18 cellular contexts compared by ENCODE assay signal in genomic region chr10:129525408-129525807, GRCh38. TPM values are rescaled to one million over a fixed set of nuclear protein-coding genes. Genes with fewer than 3 reads are reported as not detected.
DNase-seq lines count a peak whose midpoint lies in the region; ATAC-seq and TF ChIP-seq lines count a peak whose summit lies in the region.
"Had no signal": no experiment of that assay in that cellular context is flagged by ENCODE, and none has a peak within 500 bp of the region (broad histone marks: within the 10 kb centered on the region; RNA-seq: fewer than 3 reads in every experiment).

No MANE protein-coding gene starts in this region.

- H3K4me3 ChIP-seq in BLaER1 (peak overlapping the region; percentile 31; the same call in 1 of the 2 replicates), psoas muscle (peak overlapping the region; percentile 23), mesendoderm (ENCODE audit: low read length) (no peak overlapping the region)
- H3K4me3 ChIP-seq: GM12878 had no signal

- DNase-seq in NCI-H226 (peak; percentile 67), fibroblast of the conjunctiva (ENCODE audit: low read depth) (peak; percentile 13), psoas muscle (peak in 1 of 2 donors; percentile 42), CD1c-positive myeloid dendritic cell (ENCODE audit: extremely low spot score) (no peak), osteocyte (ENCODE audit: extremely low spot score, unreplicated experiment) (no peak), mesendoderm (no peak)
- DNase-seq: activated CD4-positive, alpha-beta T cell treated with anti-CD3 and anti-CD28 coated beads for 36 hours; GOT3; kidney; NCI-H1436 treated with DMSO at 0.1 percent for 48 hours; stimulated activated CD4-positive, alpha-beta T cell treated with anti-CD3 and anti-CD28 coated beads, Interleukin-4, amount 100 ng/mL, for 24 hours; stimulated activated naive CD4-positive, alpha-beta T cell treated with Interleukin-2 at 50 U/mL for 16 hours; SW 1271 had no signal

- H3K9me3 ChIP-seq in BLaER1: peaks cover 16% of the 10 kb centered on the region
- no peaks in the 10 kb centered on the region for H3K9me3 ChIP-seq in psoas muscle

- no peak overlapping the region for H3K56ac ChIP-seq in mesendoderm (ENCODE audit: low read length)

- H2BK15ac ChIP-seq in mesendoderm (replicated peaks; ENCODE audit: low read depth): no peak overlapping the region

- peaks cover 3% of the 10 kb centered on the region for H3K36me3 Mint-ChIP-seq in osteocyte (ENCODE audit: unreplicated experiment)

- H3K27ac Mint-ChIP-seq in osteocyte (ENCODE audit: unreplicated experiment): no peak overlapping the region
- H3K27ac Mint-ChIP-seq: activated CD4-positive, alpha-beta T cell treated with anti-CD3 and anti-CD28 coated beads for 36 hours; activated T-helper 1 cell treated with anti-CD3 and anti-CD28 coated beads, Interleukin-12 subunit alpha, Interleukin-12 subunit beta, Interleukin-2, Interleukin-4 antibody, amounts not matched to agents 30 ng/mL and 10 ng/mL and 1 ng/mL, durations not matched to agents 14 hours and 24 hours and 36 hours had no signal

- intact Hi-C loops in psoas muscle (cut with DNase I): no loop called here

- ATAC-seq in psoas muscle (peak in 3 of 4 donors; percentile 43 to 74 (median 61)), GM18870 (IDR thresholded peaks at IDR 0.05; ENCODE audit: unreplicated experiment) (no peak)
- ATAC-seq: activated CD4-positive, alpha-beta T cell treated with anti-CD3 and anti-CD28 coated beads for 36 hours; GM12878 had no signal

- no peak overlapping the region for H3K18ac ChIP-seq in mesendoderm (ENCODE audit: low read length)

- peak overlapping the region; percentile 54 for H3K9ac ChIP-seq in BLaER1
- no peak overlapping the region for H3K9ac ChIP-seq in mesendoderm (ENCODE audit: low read length)

- H2AK5ac ChIP-seq in mesendoderm (ENCODE audit: low read length): no peak overlapping the region

- no peaks in the 10 kb centered on the region for H3K27me3 ChIP-seq in BLaER1
- no peaks in the 10 kb centered on the region for H3K27me3 ChIP-seq in psoas muscle (ENCODE audit: insufficient read depth in 3 of 3, low read length in 2 of 3)
- no peaks in the 10 kb centered on the region for H3K27me3 ChIP-seq in mesendoderm (ENCODE audit: insufficient read depth, low read length, poor library complexity)

- H3K4me1 Mint-ChIP-seq in osteocyte (ENCODE audit: unreplicated experiment): no peaks in the 10 kb centered on the region
- H3K4me1 Mint-ChIP-seq: activated CD4-positive, alpha-beta T cell treated with anti-CD3 and anti-CD28 coated beads for 36 hours; neural crest cell had no signal

- no peak overlapping the region for H4K5ac ChIP-seq in mesendoderm (ENCODE audit: low read length)

- no peak overlapping the region for H2BK5ac ChIP-seq in mesendoderm (ENCODE audit: low read length)

- WGBS in psoas muscle, 3 donors: 27 to 39% (median 33%) methylated on average over 14 of the region's 14 CpGs
- no CpG with 5 or more reads among the region's 14 CpGs for WGBS in mesendoderm (ENCODE audit: extremely low coverage, insufficient coverage, low lambda C conversion rate)

- H3K4me1 ChIP-seq in BLaER1 (peaks cover 79% of the 10 kb centered on the region), psoas muscle (peaks cover 14% of the 10 kb centered on the region), mesendoderm (ENCODE audit: control insufficient read depth, low read depth, low read length) (peaks cover 2% of the 10 kb centered on the region)

- no peaks in the 10 kb centered on the region for H3K27me3 Mint-ChIP-seq in osteocyte (ENCODE audit: unreplicated experiment)
- H3K27me3 Mint-ChIP-seq: activated CD4-positive, alpha-beta T cell treated with anti-CD3 and anti-CD28 coated beads for 36 hours had no signal

- peak overlapping the region; percentile 86 for H3K4me2 ChIP-seq in BLaER1
- H3K4me2 ChIP-seq in mesendoderm (ENCODE audit: low read length): no peak overlapping the region

- no peaks in the 10 kb centered on the region for H3K79me1 ChIP-seq in mesendoderm (ENCODE audit: low read length)

- TF ChIP-seq CTCF in psoas muscle (IDR thresholded peaks at IDR 0.05): no peak
- no peak for TF ChIP-seq CTCF in osteocyte (IDR thresholded peaks at IDR 0.05)

- H3K36me3 ChIP-seq in BLaER1 (peaks cover 27% of the 10 kb centered on the region), psoas muscle (ENCODE audit: insufficient read depth in 1 of 2, low read depth in 1 of 2) (no peaks in the 10 kb centered on the region), mesendoderm (ENCODE audit: control insufficient read depth, insufficient read depth, low read length) (no peaks in the 10 kb centered on the region)

- no peak overlapping the region for H3K23ac ChIP-seq in mesendoderm (ENCODE audit: low read length)

- 0 out of 2 replicates have a peak, but pooled peaks cover 4% of the 10 kb centered on the region for H4K20me1 ChIP-seq in BLaER1

- H3K79me2 ChIP-seq in mesendoderm (ENCODE audit: control insufficient read depth, insufficient read depth, low read length): no peaks in the 10 kb centered on the region

- H3K4ac ChIP-seq in mesendoderm (ENCODE audit: low read depth, low read length): no peak overlapping the region

- H3K9me3 Mint-ChIP-seq in osteocyte (ENCODE audit: unreplicated experiment): no peaks in the 10 kb centered on the region
- H3K9me3 Mint-ChIP-seq: neural crest cell had no signal

- no peak overlapping the region for H2BK120ac ChIP-seq in mesendoderm (ENCODE audit: low read depth, low read length)

- H4K8ac ChIP-seq in mesendoderm (ENCODE audit: low read depth, low read length): no peak overlapping the region

- H3K27ac ChIP-seq in BLaER1 (peak overlapping the region; percentile 65), psoas muscle (no peak overlapping the region), mesendoderm (ENCODE audit: low read depth, low read length) (no peak overlapping the region)

- no peak overlapping the region for H3K4me3 Mint-ChIP-seq in osteocyte (ENCODE audit: unreplicated experiment)
- H3K4me3 Mint-ChIP-seq: activated CD4-positive, alpha-beta T cell treated with anti-CD3 and anti-CD28 coated beads for 36 hours; activated T-helper 1 cell treated with anti-CD3 and anti-CD28 coated beads, Interleukin-12 subunit alpha, Interleukin-12 subunit beta, Interleukin-2, Interleukin-4 antibody, amounts not matched to agents 30 ng/mL and 10 ng/mL and 1 ng/mL, durations not matched to agents 14 hours and 24 hours and 36 hours; neural crest cell had no signal

RNA-seq across cellular contexts. Expression of gene MGMT, which starts 58.4 kb away (rescaled TPM):
- total RNA-seq in psoas muscle (10 to 100 TPM in 2 of 4 donors, 1 to 10 TPM in 2; 6.5 to 13.3 (median 9.0) TPM), osteocyte (17.0 and 20.8 TPM in 2 replicates)
- 10 to 100 TPM in 1 of 3 donors, 1 to 10 TPM in 2; 4.2 to 10.9 (median 6.1) TPM for polyA plus RNA-seq in psoas muscle
- 6.5 TPM for polyA plus RNA-seq in mesendoderm (2013, experiment 1 of 2)
- 6.6 TPM for polyA plus RNA-seq in mesendoderm (2013, experiment 2 of 2)

Comparison
In these comparisons a context has a peak if more than half of its experiments do, and no peak if none do; other contexts are left out.
1. DNase-seq: peak in NCI-H226 (single experiment) and fibroblast of the conjunctiva (single experiment); none in CD1c-positive myeloid dendritic cell (single experiment), osteocyte (single experiment) and mesendoderm (single experiment).